In genomic region chr1:213892471-213892870, GRCh38 we compare ENCODE assay signal across 32 cellular contexts.
"Had no signal": no experiment of that assay in that cellular context is flagged by ENCODE, and none has a peak within 500 bp of the region (broad histone marks: within the 10 kb centered on the region; RNA-seq: fewer than 3 reads in every experiment).

No MANE protein-coding gene starts in this region.

- H3K9me3 Mint-ChIP-seq: activated CD4-positive, alpha-beta T cell treated with anti-CD3 and anti-CD28 coated beads, Interleukin-2, amount 10 ng/mL, durations not matched to agents 24 days and 14 days; activated naive CD4-positive, alpha-beta T cell treated with anti-CD3 and anti-CD28 coated beads for 36 hours; activated T-helper 1 cell treated with anti-CD3 and anti-CD28 coated beads, Interleukin-12 subunit alpha, Interleukin-12 subunit beta, Interleukin-2, Interleukin-4 antibody, amounts not matched to agents 30 ng/mL and 10 ng/mL and 1 ng/mL, durations not matched to agents 14 hours and 24 hours and 36 hours had no signal

- DNase-seq: activated CD4-positive, alpha-beta T cell treated with anti-CD3 and anti-CD28 coated beads, Interleukin-2, amount 10 ng/mL, durations not matched to agents 24 days and 14 days; activated CD4-positive, alpha-beta T cell treated with anti-CD3 and anti-CD28 coated beads, Interleukin-2, amount 50 U/mL, for 48 hours; activated CD8-positive, alpha-beta T cell treated with anti-CD3 and anti-CD28 coated beads, Interleukin-2, amount 10 ng/mL, durations not matched to agents 7 days and 5 days; activated gamma-delta T cell treated with Interleukin-2 at 50 U/mL for 16 hours; activated naive CD4-positive, alpha-beta T cell treated with anti-CD3 and anti-CD28 coated beads for 36 hours; activated T-cell treated with anti-CD3 and anti-CD28 coated beads, Interleukin-2, amount 50 U/mL, for 4 hours; adrenal gland; body of pancreas; caudate nucleus; cerebellar nuclear complex; IMR-90; Karpas-422; MG63; NCI-H1048; NCI-H1105 treated with DMSO at 0.1 percent for 48 hours; NCI-H1436 treated with DMSO at 0.1 percent for 48 hours; NCI-H1694 treated with DMSO at 0.1 percent for 48 hours; NCI-H2029; NCI-H2107; NCI-H2171; NCI-H510A treated with DMSO at 0.1 percent for 48 hours; NCI-H526 treated with DMSO at 0.1 percent for 48 hours; NCI-H774; PC-3; Peyer's patch; RPMI8226; T1000 had no signal

- H3K27ac Mint-ChIP-seq: activated CD4-positive, alpha-beta T cell treated with anti-CD3 and anti-CD28 coated beads, Interleukin-2, amount 10 ng/mL, durations not matched to agents 24 days and 14 days; activated CD8-positive, alpha-beta T cell treated with anti-CD3 and anti-CD28 coated beads, Interleukin-2, amount 10 ng/mL, durations not matched to agents 7 days and 5 days; activated naive CD4-positive, alpha-beta T cell treated with anti-CD3 and anti-CD28 coated beads for 36 hours; activated naive CD4-positive, alpha-beta T cell treated with anti-CD3 and anti-CD28 coated beads, Interleukin-2, amount 50 U/mL, for 72 hours; activated T-helper 1 cell treated with anti-CD3 and anti-CD28 coated beads, Interleukin-12 subunit alpha, Interleukin-12 subunit beta, Interleukin-2, Interleukin-4 antibody, amounts not matched to agents 30 ng/mL and 10 ng/mL and 1 ng/mL, durations not matched to agents 14 hours and 24 hours and 36 hours had no signal

- H3K27me3 ChIP-seq: adrenal gland, body of pancreas, breast epithelium, Peyer's patch had no signal

- H3K36me3 Mint-ChIP-seq: activated naive CD4-positive, alpha-beta T cell treated with anti-CD3 and anti-CD28 coated beads, Interleukin-2, amount 50 U/mL, for 72 hours had no signal

- H3K27me3 Mint-ChIP-seq: activated CD4-positive, alpha-beta T cell treated with anti-CD3 and anti-CD28 coated beads, Interleukin-2, amount 10 ng/mL, durations not matched to agents 24 days and 14 days had no signal

- H3K9me3 ChIP-seq: adrenal gland, body of pancreas, breast epithelium, MG63, Peyer's patch had no signal

- H3K4me1 Mint-ChIP-seq: activated CD4-positive, alpha-beta T cell treated with anti-CD3 and anti-CD28 coated beads, Interleukin-2, amount 10 ng/mL, durations not matched to agents 24 days and 14 days had no signal

- H3K36me3 ChIP-seq: adrenal gland, breast epithelium, MG63, Peyer's patch had no signal

- H3K4me1 ChIP-seq: adrenal gland, breast epithelium, Peyer's patch had no signal

- H3K4me3 Mint-ChIP-seq: activated CD4-positive, alpha-beta T cell treated with anti-CD3 and anti-CD28 coated beads, Interleukin-2, amount 10 ng/mL, durations not matched to agents 24 days and 14 days; activated CD8-positive, alpha-beta T cell treated with anti-CD3 and anti-CD28 coated beads, Interleukin-2, amount 10 ng/mL, durations not matched to agents 7 days and 5 days; activated naive CD4-positive, alpha-beta T cell treated with anti-CD3 and anti-CD28 coated beads for 36 hours; activated T-cell treated with anti-CD3 and anti-CD28 coated beads, Interleukin-2, amount 50 U/mL, for 4 hours; activated T-helper 1 cell treated with anti-CD3 and anti-CD28 coated beads, Interleukin-12 subunit alpha, Interleukin-12 subunit beta, Interleukin-2, Interleukin-4 antibody, amounts not matched to agents 30 ng/mL and 10 ng/mL and 1 ng/mL, durations not matched to agents 14 hours and 24 hours and 36 hours had no signal

- ATAC-seq: activated CD8-positive, alpha-beta T cell treated with anti-CD3 and anti-CD28 coated beads, Interleukin-2, amount 10 ng/mL, durations not matched to agents 7 days and 5 days; activated naive CD4-positive, alpha-beta T cell treated with anti-CD3 and anti-CD28 coated beads, Interleukin-2, amount 50 U/mL, for 72 hours; activated T-cell treated with anti-CD3 and anti-CD28 coated beads, Interleukin-2, amount 50 U/mL, for 4 hours; body of pancreas; K562; PC-3 had no signal

- H3K4me3 ChIP-seq: adrenal gland, body of pancreas, breast epithelium, K562, MG63, Peyer's patch, SK-N-MC had no signal

- H3K27ac ChIP-seq: adrenal gland, body of pancreas, breast epithelium, Peyer's patch, SK-N-MC had no signal
